Comparison of ENCODE assay signal across 2 cellular contexts in the genomic region with DNA sequence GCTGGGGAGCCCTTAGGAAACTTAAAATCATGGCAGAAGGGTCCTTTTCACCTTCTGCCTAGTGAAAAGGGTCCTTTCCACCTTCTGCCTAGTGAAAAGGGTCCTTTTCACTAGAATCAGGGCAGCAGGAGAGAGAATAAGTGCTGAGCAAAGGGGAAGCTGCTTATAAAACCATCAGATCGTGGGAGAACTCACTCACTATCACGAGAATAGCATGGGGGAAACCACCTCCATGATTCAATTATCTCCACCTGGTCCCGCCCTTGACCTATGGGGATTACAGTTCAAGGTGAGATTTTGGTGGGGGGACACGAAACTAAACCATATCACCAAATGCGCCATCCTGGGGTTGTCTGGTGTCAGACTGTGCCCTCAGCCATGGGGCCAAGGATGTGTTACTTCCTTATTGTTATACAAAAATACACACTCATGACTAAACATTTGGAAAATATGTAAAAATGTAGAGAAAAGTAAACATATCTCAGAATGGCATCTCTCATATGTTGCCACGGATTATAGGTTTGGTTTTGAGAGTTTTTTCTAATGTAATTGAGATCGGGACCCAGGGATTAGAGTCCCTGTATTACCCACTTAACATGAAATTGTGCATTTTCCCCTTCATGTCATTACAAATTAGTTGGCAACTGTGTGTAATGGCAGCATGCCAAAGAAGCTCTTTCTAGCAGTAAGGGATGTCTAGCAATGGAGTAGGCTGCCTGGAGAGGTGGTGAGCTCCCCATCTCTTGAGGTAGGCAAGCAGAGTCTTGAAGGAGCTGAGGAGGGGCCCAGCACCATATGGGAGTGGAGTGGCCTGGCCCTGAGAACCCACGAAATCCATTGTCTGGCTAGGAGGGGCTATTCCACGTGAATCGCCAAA.
TF ChIP-seq lines count a peak whose summit lies in the region.

No MANE protein-coding gene starts in this region.

TF ChIP-seq in A549, 52 proteins besides CTCF, POLR2A, EP300 and RAD21:
- TF ChIP-seq ZFP36 (IDR thresholded peaks at IDR 0.05; ENCODE audit: borderline replicate concordance, partially characterized antibody) (peak; percentile 34), POLR2AphosphoS2 (conservative IDR thresholded peaks at IDR 0.05; ENCODE audit: low read length) (no peak)

TF ChIP-seq in K562, 482 proteins besides CTCF, POLR2A, EP300 and RAD21:
- TF ChIP-seq SRSF9 (IDR thresholded peaks at IDR 0.05; ENCODE audit: borderline replicate concordance, low read depth, low read length) = no peak
- peak; percentile 54 for TF ChIP-seq RBM25 (IDR thresholded peaks at IDR 0.05; ENCODE audit: low read depth, low read length, severe bottlenecking)
- TF ChIP-seq NFIC (IDR thresholded peaks at IDR 0.05) = peak; percentile 81
TF ChIP-seq in K562: peak in this region for 2.
